Comparison of ENCODE assay signal across 8 cellular contexts in genomic region chr1:3795453-3796214, GRCh38.
DNase-seq lines count a peak whose midpoint lies in the region; TF ChIP-seq lines count a peak whose summit lies in the region.

No MANE protein-coding gene starts in this region.

- H3K36me3 ChIP-seq in HUES48 (ENCODE audit: control insufficient read depth, insufficient read depth, low read length): peaks cover 8% of the 10 kb centered on the region; the same call in 1 of the 2 replicates
- peaks cover 5% of the 10 kb centered on the region for H3K36me3 ChIP-seq in muscle layer of colon (ENCODE audit: insufficient read depth, low read length)

- peaks cover 22% of the 10 kb centered on the region for H3K4me1 Mint-ChIP-seq in T-helper 2 cell treated with Interferon-gamma antibody and Interleukin-4, amounts not matched to agents 5 μg/mL and 100 μg/mL, for 36 hours (ENCODE audit: low read depth)

- H3K27ac ChIP-seq in HUES48 (ENCODE audit: low read depth, low read length): peak overlapping the region; percentile 66
- H3K27ac ChIP-seq in muscle layer of colon (ENCODE audit: low read depth, low read length): peak overlapping the region; percentile 73

- H3K4me1 ChIP-seq in HUES48 (ENCODE audit: control insufficient read depth, insufficient read depth, low read length) (peaks cover 23% of the 10 kb centered on the region), muscle layer of colon (ENCODE audit: insufficient read depth, low read length) (peaks cover 34% of the 10 kb centered on the region)

- peak overlapping the region; percentile 90 for H3K4me3 Mint-ChIP-seq in T-helper 2 cell treated with Interferon-gamma antibody and Interleukin-4, amounts not matched to agents 5 μg/mL and 100 μg/mL, for 36 hours

- no peaks in the 10 kb centered on the region for H3K27me3 Mint-ChIP-seq in T-helper 2 cell treated with Interferon-gamma antibody and Interleukin-4, amounts not matched to agents 5 μg/mL and 100 μg/mL, for 36 hours (ENCODE audit: low read depth)

- no peak for TF ChIP-seq CTCF in cardiac fibroblast (IDR thresholded peaks at IDR 0.05; ENCODE audit: low read depth, low read length)

- H3K27me3 ChIP-seq in HUES48 (ENCODE audit: control insufficient read depth, insufficient read depth, low read length) (no peaks in the 10 kb centered on the region), muscle layer of colon (ENCODE audit: control insufficient read depth in 1 of 2, insufficient read depth in 2 of 2, low read length in 2 of 2) (no peaks in the 10 kb centered on the region)

- no peaks in the 10 kb centered on the region for H3K9me3 Mint-ChIP-seq in T-helper 2 cell treated with Interferon-gamma antibody and Interleukin-4, amounts not matched to agents 5 μg/mL and 100 μg/mL, for 36 hours

- H3K9ac ChIP-seq in HUES48 (ENCODE audit: low read depth, low read length) (peak overlapping the region; percentile 73), muscle layer of colon (ENCODE audit: low read length) (peak overlapping the region; percentile 61)

- H3K36me3 Mint-ChIP-seq in T-helper 2 cell treated with Interferon-gamma antibody and Interleukin-4, amounts not matched to agents 5 μg/mL and 100 μg/mL, for 36 hours (ENCODE audit: low read depth): peaks cover 6% of the 10 kb centered on the region

- DNase-seq in T-helper 2 cell treated with Interferon-gamma antibody and Interleukin-4, amounts not matched to agents 5 μg/mL and 100 μg/mL, for 36 hours (ENCODE audit: low spot score): no peak
- DNase-seq in T-helper 2 cell: no peak
- no peak for DNase-seq in cardiac fibroblast (ENCODE audit: low read depth in 2 of 2)
- no peak for DNase-seq in NOMO-1 treated with dmso at 0.1 percent for 144 hours (lab: John Stamatoyannopoulos, UW; ENCODE audit: unreplicated experiment)
- no peak for DNase-seq in activated effector memory CD4-positive, alpha-beta T cell treated with anti-CD3 and anti-CD28 coated beads, Interleukin-2, amount 50 U/mL, for 16 hours
- no peak for DNase-seq in NCI-H128 (lab: John Stamatoyannopoulos, UW; ENCODE audit: unreplicated experiment)

- H3K4me3 ChIP-seq in HUES48 (ENCODE audit: low read depth, low read length) (peak overlapping the region; percentile 84), cardiac fibroblast (replicated peaks in 1 of 2; ENCODE audit: low read depth in 2 of 2, low read length in 2 of 2) (peak overlapping the region; percentile 79 to 83), muscle layer of colon (ENCODE audit: low read depth in 1 of 2, low read length in 2 of 2) (peak overlapping the region; percentile 87 to 96)

- no peaks in the 10 kb centered on the region for H3K9me3 ChIP-seq in HUES48 (ENCODE audit: control insufficient read depth, insufficient read depth, low read length)
- H3K9me3 ChIP-seq in muscle layer of colon (ENCODE audit: low read length): no peaks in the 10 kb centered on the region

- peak overlapping the region; percentile 73 for H3K27ac Mint-ChIP-seq in T-helper 2 cell treated with Interferon-gamma antibody and Interleukin-4, amounts not matched to agents 5 μg/mL and 100 μg/mL, for 36 hours
